8 cellular contexts compared by ENCODE assay signal in genomic region chr1:202958544-202959275, GRCh38. TPM values are rescaled to one million over a fixed set of nuclear protein-coding genes. Genes with fewer than 3 reads are reported as not detected.
DNase-seq lines count a peak whose midpoint lies in the region; ATAC-seq, FAIRE-seq and TF ChIP-seq lines count a peak whose summit lies in the region.

No MANE protein-coding gene starts in this region.

- peak; percentile 12 for ATAC-seq in left lung

- 2 to 3% methylated on average over 10 of the region's 10 CpGs for WGBS in tibial nerve, 2 donors

- H3K27me3 ChIP-seq in left lung = no peaks in the 10 kb centered on the region
- no peaks in the 10 kb centered on the region for H3K27me3 ChIP-seq in tibial nerve

- H3K27ac ChIP-seq in left lung (peak overlapping the region; percentile 93 to 96), tibial nerve (peak overlapping the region; percentile 95 to 98 (median 96))

- H3K9me3 ChIP-seq in left lung (no peaks in the 10 kb centered on the region), tibial nerve (no peaks in the 10 kb centered on the region)

- peaks cover 18 to 45% of the 10 kb centered on the region in 2 donors for H3K4me1 ChIP-seq in left lung
- peaks cover 0 to 47% (median 22%) of the 10 kb centered on the region in 4 donors for H3K4me1 ChIP-seq in tibial nerve

- intact Hi-C loops in left lung (cut with DNase I) = no loop called here

- H3K4me3 ChIP-seq in GM12864 (ENCODE audit: low read depth, low read length) (peak overlapping the region; percentile 98), astrocyte of the cerebellum (ENCODE audit: low read depth, low read length) (peak overlapping the region; percentile 95), left lung (peak overlapping the region; percentile 96 to 99), tibial nerve (peak overlapping the region; percentile 41 to 97 (median 88))
- H3K4me3 ChIP-seq in Jurkat, Clone E6-1 (ENCODE audit: low read length) = peak overlapping the region; percentile 55

- DNase-seq in GM12864 (ENCODE audit: low read depth) = no peak
- DNase-seq in Jurkat, Clone E6-1 (ENCODE audit: low read depth, low spot score) = no peak
- DNase-seq in astrocyte of the cerebellum (ENCODE audit: low read depth) = no peak
- DNase-seq in left lung = no peak
- no peak for DNase-seq in tibial nerve (ENCODE audit: low spot score in 2 of 2)
- DNase-seq in NCI-H526 treated with DMSO at 0.1 percent for 48 hours (lab: John Stamatoyannopoulos, UW) = no peak
- DNase-seq in RCC 7860 (ENCODE audit: low spot score) = no peak
- no peak for DNase-seq in cerebellar cortex (ENCODE audit: low spot score)

- no peak for TF ChIP-seq POLR2A in tibial nerve (IDR thresholded peaks at IDR 0.05)

- TF ChIP-seq CTCF in GM12864 (IDR thresholded peaks at IDR 0.05; ENCODE audit: low read depth, low read length, missing control alignments) (no peak), astrocyte of the cerebellum (IDR thresholded peaks at IDR 0.05; ENCODE audit: low read depth, low read length, missing control alignments) (no peak), left lung (IDR thresholded peaks at IDR 0.05) (no peak), tibial nerve (IDR thresholded peaks at IDR 0.05) (no peak)

- FAIRE-seq in RCC 7860 (lab: Jason Lieb, UNC) = no peak

- H3K36me3 ChIP-seq in left lung = peaks cover 0 to 29% of the 10 kb centered on the region in 2 donors
- peaks cover 0 to 34% (median 0%) of the 10 kb centered on the region in 3 donors for H3K36me3 ChIP-seq in tibial nerve

- in situ Hi-C loops in astrocyte of the cerebellum (cut with HindIII; ENCODE audit: low sequenced_read_pairs) = no loop called here

- TF ChIP-seq EP300 in tibial nerve (IDR thresholded peaks at IDR 0.05) = no peak

RNA-seq across cellular contexts. Expression of gene ADIPOR1, which starts 0.6 kb away (rescaled TPM):
- 119 TPM for polyA plus RNA-seq in Jurkat, Clone E6-1 (2012; ENCODE audit: insufficient read depth, insufficient read length)
- total RNA-seq in left lung = 100 to 1,000 TPM; 130 to 138 TPM
- total RNA-seq in tibial nerve = 10 to 100 TPM; 68.6 to 95.1 (median 80.1) TPM

RNA-seq across cellular contexts. Expression of gene CYB5R1, which starts 8.3 kb away (rescaled TPM):
- 30.8 TPM for polyA plus RNA-seq in Jurkat, Clone E6-1 (2012; ENCODE audit: insufficient read depth, insufficient read length)
- total RNA-seq in left lung (10 to 100 TPM; 79.0 to 99.5 TPM), tibial nerve (10 to 100 TPM; 36.6 to 48.9 (median 42.2) TPM)

RNA-seq across cellular contexts. Expression of gene KLHL12, which starts 31.7 kb away (rescaled TPM):
- 36.9 TPM for polyA plus RNA-seq in Jurkat, Clone E6-1 (2012; ENCODE audit: insufficient read depth, insufficient read length)
- total RNA-seq in left lung = 10 to 100 TPM; 26.6 to 29.7 TPM
- 10 to 100 TPM; 15.3 to 23.4 (median 20.8) TPM for total RNA-seq in tibial nerve

RNA-seq across cellular contexts. Expression of gene TMEM183A, which starts 48.5 kb away (rescaled TPM):
- polyA plus RNA-seq in Jurkat, Clone E6-1 (2012; ENCODE audit: insufficient read depth, insufficient read length) = 74.9 TPM
- 10 to 100 TPM; 54.0 to 70.9 TPM for total RNA-seq in left lung
- total RNA-seq in tibial nerve = 10 to 100 TPM; 64.3 to 80.6 (median 74.7) TPM
